In genomic region chr1:25541889-25542658, GRCh38 we compare ENCODE assay signal across 1 cellular context.
TF ChIP-seq lines count a peak whose summit lies in the region.

No MANE protein-coding gene starts in this region.

TF ChIP-seq in IMR-90, 13 proteins besides CTCF, POLR2A, EP300 and RAD21 (continued from another document):
- TF ChIP-seq CHD1 (IDR thresholded peaks at IDR 0.05; ENCODE audit: low read depth, low read length) (no peak), MAFK (IDR thresholded peaks at IDR 0.05; ENCODE audit: low read depth, low read length) (no peak), RFX5 (IDR thresholded peaks at IDR 0.05; ENCODE audit: low read depth, low read length) (no peak), FOS (IDR thresholded peaks at IDR 0.05; ENCODE audit: low read depth, low read length) (no peak), CEBPB (IDR thresholded peaks at IDR 0.05; ENCODE audit: low read depth, low read length) (no peak), USF2 (IDR thresholded peaks at IDR 0.05; ENCODE audit: low read depth, low read length) (no peak), MXI1 (IDR thresholded peaks at IDR 0.05; ENCODE audit: borderline replicate concordance, low read depth, low read length) (no peak), MAZ (IDR thresholded peaks at IDR 0.05; ENCODE audit: borderline replicate concordance, low read depth, low read length) (no peak), ELK1 (IDR thresholded peaks at IDR 0.05; ENCODE audit: borderline replicate concordance, low read depth, low read length) (no peak)
